In the genomic region with DNA sequence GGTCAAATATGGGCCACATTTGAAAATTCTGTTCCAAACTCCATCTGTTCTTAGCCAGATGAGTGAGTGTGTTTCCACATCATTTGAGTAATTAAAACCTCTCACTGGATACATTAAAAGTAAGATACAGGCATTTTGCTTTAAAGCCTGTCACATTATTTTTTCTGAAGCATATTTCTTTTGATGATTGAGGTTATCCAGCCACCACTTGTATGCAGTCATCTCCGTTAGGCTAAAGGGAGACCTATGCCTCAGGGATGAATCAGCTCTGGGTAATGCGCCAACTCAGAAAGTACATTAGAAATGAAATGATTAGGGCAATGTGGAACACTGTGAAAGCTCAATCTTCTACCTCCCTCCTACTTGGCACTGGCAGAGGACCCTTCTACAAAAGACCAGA, we compare ENCODE assay signal across 13 cellular contexts.
A peak's percentile ranks its signal among the peaks of the same experiment; 100 is the strongest.
DNase-seq lines count a peak whose midpoint lies in the region; ATAC-seq and TF ChIP-seq lines count a peak whose summit lies in the region.
"Had no signal": no experiment of that assay in that cellular context is flagged by ENCODE, and none has a peak within 500 bp of the region (broad histone marks: within the 10 kb centered on the region; RNA-seq: fewer than 3 reads in every experiment).

No MANE protein-coding gene starts in this region.

- ATAC-seq in omental fat pad (ENCODE audit: low FRiP score), result peak; percentile 58
- ATAC-seq in HG03432 (IDR thresholded peaks at IDR 0.05; ENCODE audit: unreplicated experiment), result no peak
- ATAC-seq: HepG2 had no signal

- H3K27ac Mint-ChIP-seq in activated CD4-positive, alpha-beta memory T cell treated with anti-CD3 and anti-CD28 coated beads, Interleukin-2, amount 10 ng/mL, durations not matched to agents 7 days and 5 days, result no peak overlapping the region
- H3K27ac Mint-ChIP-seq in immature natural killer cell, result no peak overlapping the region

- H3K4me1 Mint-ChIP-seq in activated CD4-positive, alpha-beta memory T cell treated with anti-CD3 and anti-CD28 coated beads, Interleukin-2, amount 10 ng/mL, durations not matched to agents 7 days and 5 days, result peaks cover 20% of the 10 kb centered on the region
- peaks cover 39 to 47% of the 10 kb centered on the region in 2 donors for H3K4me1 Mint-ChIP-seq in immature natural killer cell

- H3K9me3 Mint-ChIP-seq in activated CD4-positive, alpha-beta memory T cell treated with anti-CD3 and anti-CD28 coated beads, Interleukin-2, amount 10 ng/mL, durations not matched to agents 7 days and 5 days, result no peaks in the 10 kb centered on the region
- no peaks in the 10 kb centered on the region for H3K9me3 Mint-ChIP-seq in immature natural killer cell

- POLR2A ChIA-PET in activated CD4-positive, alpha-beta memory T cell treated with anti-CD3 and anti-CD28 coated beads, Interleukin-2, amount 10 ng/mL, durations not matched to agents 7 days and 5 days (lab: Charles Lee), result no interaction called here

- no peak overlapping the region for H3K4me3 ChIP-seq in choroid plexus epithelial cell (ENCODE audit: low read depth, low read length)
- H3K4me3 ChIP-seq: dorsolateral prefrontal cortex had no signal

- no peak overlapping the region for H3K4me3 Mint-ChIP-seq in activated CD4-positive, alpha-beta memory T cell treated with anti-CD3 and anti-CD28 coated beads, Interleukin-2, amount 10 ng/mL, durations not matched to agents 7 days and 5 days
- no peak overlapping the region for H3K4me3 Mint-ChIP-seq in immature natural killer cell

- DNase-seq in Daoy (ENCODE audit: low read depth) (peak; percentile 89), NCI-H446 treated with DMSO at 0.1 percent for 48 hours (lab: John Stamatoyannopoulos, UW) (peak; percentile 89), choroid plexus epithelial cell (ENCODE audit: low read depth) (peak; percentile 93), omental fat pad (ENCODE audit: low spot score) (no peak), NCI-H1105 treated with DMSO at 0.1 percent for 48 hours (lab: John Stamatoyannopoulos, UW) (no peak), immature natural killer cell (no peak)
- DNase-seq in activated CD4-positive, alpha-beta memory T cell treated with anti-CD3 and anti-CD28 coated beads, Interleukin-2, amount 10 ng/mL, durations not matched to agents 7 days and 5 days, result no peak
- DNase-seq: activated CD4-positive, alpha-beta T cell treated with anti-CD3 and anti-CD28 coated beads, Interleukin-2, amount 50 U/mL, for 1 hour; activated naive CD4-positive, alpha-beta T cell treated with Interleukin-2 at 50 U/mL for 16 hours; dorsolateral prefrontal cortex; stimulated activated CD4-positive, alpha-beta T cell treated with anti-CD3 and anti-CD28 coated beads, Interleukin-4, amount 100 ng/mL, for 4 hours had no signal

- peaks cover 26% of the 10 kb centered on the region for H3K27me3 Mint-ChIP-seq in activated CD4-positive, alpha-beta memory T cell treated with anti-CD3 and anti-CD28 coated beads, Interleukin-2, amount 10 ng/mL, durations not matched to agents 7 days and 5 days
- peaks cover 3 to 5% (median 3%) of the 10 kb centered on the region in 3 donors for H3K27me3 Mint-ChIP-seq in immature natural killer cell (ENCODE audit: low read depth in 3 of 3)

- CTCF ChIA-PET in activated CD4-positive, alpha-beta memory T cell treated with anti-CD3 and anti-CD28 coated beads, Interleukin-2, amount 10 ng/mL, durations not matched to agents 7 days and 5 days (lab: Charles Lee), result no interaction called here

- no peak for TF ChIP-seq CTCF in choroid plexus epithelial cell (conservative IDR thresholded peaks at IDR 0.05; ENCODE audit: low read depth, low read length)
- no peak for TF ChIP-seq CTCF in omental fat pad (IDR thresholded peaks at IDR 0.05)

- no peaks in the 10 kb centered on the region for H3K36me3 Mint-ChIP-seq in activated CD4-positive, alpha-beta memory T cell treated with anti-CD3 and anti-CD28 coated beads, Interleukin-2, amount 10 ng/mL, durations not matched to agents 7 days and 5 days (ENCODE audit: low read depth)
- peaks cover 0 to 4% (median 0%) of the 10 kb centered on the region in 3 donors for H3K36me3 Mint-ChIP-seq in immature natural killer cell

Comparison
In these comparisons a context has a peak if more than half of its experiments do, and no peak if none do; other contexts are left out.
1. DNase-seq: peak in Daoy (single experiment), NCI-H446 treated with DMSO at 0.1 percent for 48 hours (single experiment) and choroid plexus epithelial cell (single experiment); none in omental fat pad (single experiment), NCI-H1105 treated with DMSO at 0.1 percent for 48 hours (single experiment), activated CD4-positive, alpha-beta memory T cell treated with anti-CD3 and anti-CD28 coated beads, Interleukin-2, amount 10 ng/mL, durations not matched to agents 7 days and 5 days (single experiment) and immature natural killer cell (0 of 3).